Comparison of ENCODE assay signal across 1 cellular context in the genomic region with DNA sequence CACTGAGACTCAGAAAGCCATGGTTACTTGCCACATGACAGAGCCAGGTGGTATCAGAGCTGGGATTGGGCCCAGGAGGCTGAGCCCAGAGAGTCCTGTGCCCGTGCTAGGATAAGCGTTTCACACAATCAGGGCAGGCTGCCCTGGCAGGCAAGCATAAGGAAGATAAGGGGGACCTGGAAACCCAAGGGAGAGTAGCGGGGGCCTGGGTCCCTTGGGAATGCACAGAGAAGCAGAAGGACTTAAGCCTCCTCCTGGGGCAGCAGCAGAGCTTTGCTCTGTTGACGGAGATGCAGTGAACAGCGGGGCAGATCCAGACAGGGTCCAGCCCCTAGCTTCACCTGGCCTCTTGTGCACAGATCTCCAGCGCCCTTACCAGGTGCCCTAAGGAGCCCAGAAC.
TF ChIP-seq lines count a peak whose summit lies in the region.

No MANE protein-coding gene starts in this region.

TF ChIP-seq in HepG2, 621 proteins besides CTCF, POLR2A, EP300 and RAD21 (continued from another document):
- TF ChIP-seq, protein P1, sequence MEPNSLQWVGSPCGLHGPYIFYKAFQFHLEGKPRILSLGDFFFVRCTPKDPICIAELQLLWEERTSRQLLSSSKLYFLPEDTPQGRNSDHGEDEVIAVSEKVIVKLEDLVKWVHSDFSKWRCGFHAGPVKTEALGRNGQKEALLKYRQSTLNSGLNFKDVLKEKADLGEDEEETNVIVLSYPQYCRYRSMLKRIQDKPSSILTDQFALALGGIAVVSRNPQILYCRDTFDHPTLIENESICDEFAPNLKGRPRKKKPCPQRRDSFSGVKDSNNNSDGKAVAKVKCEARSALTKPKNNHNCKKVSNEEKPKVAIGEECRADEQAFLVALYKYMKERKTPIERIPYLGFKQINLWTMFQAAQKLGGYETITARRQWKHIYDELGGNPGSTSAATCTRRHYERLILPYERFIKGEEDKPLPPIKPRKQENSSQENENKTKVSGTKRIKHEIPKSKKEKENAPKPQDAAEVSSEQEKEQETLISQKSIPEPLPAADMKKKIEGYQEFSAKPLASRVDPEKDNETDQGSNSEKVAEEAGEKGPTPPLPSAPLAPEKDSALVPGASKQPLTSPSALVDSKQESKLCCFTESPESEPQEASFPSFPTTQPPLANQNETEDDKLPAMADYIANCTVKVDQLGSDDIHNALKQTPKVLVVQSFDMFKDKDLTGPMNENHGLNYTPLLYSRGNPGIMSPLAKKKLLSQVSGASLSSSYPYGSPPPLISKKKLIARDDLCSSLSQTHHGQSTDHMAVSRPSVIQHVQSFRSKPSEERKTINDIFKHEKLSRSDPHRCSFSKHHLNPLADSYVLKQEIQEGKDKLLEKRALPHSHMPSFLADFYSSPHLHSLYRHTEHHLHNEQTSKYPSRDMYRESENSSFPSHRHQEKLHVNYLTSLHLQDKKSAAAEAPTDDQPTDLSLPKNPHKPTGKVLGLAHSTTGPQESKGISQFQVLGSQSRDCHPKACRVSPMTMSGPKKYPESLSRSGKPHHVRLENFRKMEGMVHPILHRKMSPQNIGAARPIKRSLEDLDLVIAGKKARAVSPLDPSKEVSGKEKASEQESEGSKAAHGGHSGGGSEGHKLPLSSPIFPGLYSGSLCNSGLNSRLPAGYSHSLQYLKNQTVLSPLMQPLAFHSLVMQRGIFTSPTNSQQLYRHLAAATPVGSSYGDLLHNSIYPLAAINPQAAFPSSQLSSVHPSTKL (CRISPR knock-in tag; IDR thresholded peaks at IDR 0.05) = no peak
- no peak for TF ChIP-seq ZNF296 (CRISPR knock-in tag; conservative IDR thresholded peaks at IDR 0.05)
